1 cellular context compared by ENCODE assay signal in genomic region chr19:18279516-18280246, GRCh38.
TF ChIP-seq lines count a peak whose summit lies in the region.

No MANE protein-coding gene starts in this region.

TF ChIP-seq in A549, 52 proteins besides CTCF, POLR2A, EP300 and RAD21 (continued from another document):
- no peak for TF ChIP-seq RCOR1 (IDR thresholded peaks at IDR 0.05; ENCODE audit: low read depth, low read length)
- TF ChIP-seq FOSL2 (IDR thresholded peaks at IDR 0.05) = no peak
- no peak for TF ChIP-seq FOSL2 (CRISPR knock-in tag; IDR thresholded peaks at IDR 0.05)
TF ChIP-seq in A549: peak in this region for 5.
